ENCODE assay signal across 21 cellular contexts in genomic region chr9:16369427-16369826, GRCh38.
DNase-seq lines count a peak whose midpoint lies in the region; ATAC-seq and TF ChIP-seq lines count a peak whose summit lies in the region.
"Had no signal": no experiment of that assay in that cellular context is flagged by ENCODE, and none has a peak within 500 bp of the region (broad histone marks: within the 10 kb centered on the region; RNA-seq: fewer than 3 reads in every experiment).

No MANE protein-coding gene starts in this region.

- H3F3A ChIP-seq in PC-3 (ENCODE audit: low read length, unreplicated experiment) = no peaks in the 10 kb centered on the region

- H3K4me3 ChIP-seq in IMR-90 (ENCODE audit: insufficient read depth, low read depth, low read length) = no peak overlapping the region
- H3K4me3 ChIP-seq in PC-3 (ENCODE audit: low read length) = no peak overlapping the region
- H3K4me3 ChIP-seq in mesendoderm (ENCODE audit: low read length) = no peak overlapping the region
- H3K4me3 ChIP-seq: SJCRH30 had no signal

- H3K23ac ChIP-seq in IMR-90 (ENCODE audit: low read depth, low read length) (no peak overlapping the region), mesendoderm (ENCODE audit: low read length) (no peak overlapping the region)

- H3K79me1 ChIP-seq in IMR-90 (ENCODE audit: low read depth in 1 of 2, low read length in 2 of 2) (no peaks in the 10 kb centered on the region; a peak in 1 of 4 replicates), mesendoderm (ENCODE audit: low read length) (no peaks in the 10 kb centered on the region)

- no peak for TF ChIP-seq CTCF in IMR-90 (conservative IDR thresholded peaks at IDR 0.05; ENCODE audit: low read depth, low read length)
- TF ChIP-seq CTCF in PC-3 (conservative IDR thresholded peaks at IDR 0.05; ENCODE audit: low read depth, low read length) = no peak
- no peak for TF ChIP-seq CTCF in glutamatergic neuron (IDR thresholded peaks at IDR 0.05; ENCODE audit: partially characterized antibody, unreplicated experiment)

- H3K36me3 ChIP-seq in IMR-90 (ENCODE audit: control insufficient read depth, insufficient read depth, low read length) (no peaks in the 10 kb centered on the region), PC-3 (ENCODE audit: low read depth, low read length) (no peaks in the 10 kb centered on the region), mesendoderm (ENCODE audit: control insufficient read depth, insufficient read depth, low read length) (no peaks in the 10 kb centered on the region)
- H3K36me3 ChIP-seq: BE2C, SJCRH30 had no signal

- H2AK9ac ChIP-seq in IMR-90 (replicated peaks; ENCODE audit: low read depth, low read length, poor library complexity) = no peak overlapping the region

- H3K79me2 ChIP-seq in PC-3 (ENCODE audit: low read length) = no peaks in the 10 kb centered on the region
- H3K79me2 ChIP-seq in mesendoderm (ENCODE audit: control insufficient read depth, insufficient read depth, low read length) = no peaks in the 10 kb centered on the region

- peaks cover 2% of the 10 kb centered on the region for H3K27me3 Mint-ChIP-seq in glutamatergic neuron (ENCODE audit: unreplicated experiment)

- no peak for TF ChIP-seq POLR2A in IMR-90 (IDR thresholded peaks at IDR 0.05; ENCODE audit: low read depth, low read length)

- BruUV-seq in IMR-90 (replicated peaks; lab: Mats Ljungman, UMichigan) = no TSS peak
- no TSS peak for BruUV-seq in PC-3 (replicated peaks; lab: Mats Ljungman, UMichigan)

- H2AK5ac ChIP-seq in IMR-90 (ENCODE audit: low read depth, low read length) (peak overlapping the region; percentile 91), mesendoderm (ENCODE audit: low read length) (no peak overlapping the region)

- POLR2A ChIA-PET in IMR-90 (lab: Charles Lee; ENCODE audit: unreplicated experiment) = no interaction called here
- POLR2A ChIA-PET in PC-3 (lab: Charles Lee; ENCODE audit: unreplicated experiment) = no interaction called here

- no peaks in the 10 kb centered on the region for H3K9me2 ChIP-seq in PC-3 (replicated peaks; ENCODE audit: low read length)

- H3K27ac ChIP-seq in IMR-90 (ENCODE audit: insufficient read depth, low read length) (no peak overlapping the region; the same call in 1 of the 2 replicates), PC-3 (ENCODE audit: low read length) (peak overlapping the region; percentile 96), mesendoderm (ENCODE audit: low read depth, low read length) (no peak overlapping the region)
- H3K27ac ChIP-seq: SJCRH30 had no signal

- H4K5ac ChIP-seq in IMR-90 (ENCODE audit: low read depth, low read length) (peak overlapping the region; percentile 12; the same call in 1 of the 2 replicates), mesendoderm (ENCODE audit: low read length) (no peak overlapping the region)

- peak overlapping the region; percentile 90 for H4K91ac ChIP-seq in IMR-90 (ENCODE audit: insufficient read depth, low read depth, low read length)

- peak overlapping the region; percentile 84 for H3K14ac ChIP-seq in IMR-90 (replicated peaks; ENCODE audit: low read depth, low read length)

- H2AFZ ChIP-seq in IMR-90 (replicated peaks; ENCODE audit: low read length, poor library complexity) = peak overlapping the region; percentile 55
- H2AFZ ChIP-seq in PC-3 (ENCODE audit: low read length) = no peak overlapping the region

- WGBS in IMR-90 (ENCODE audit: extremely low coverage in 2 of 2, insufficient read length in 1 of 2), 2 experiments = 96% methylated on average over 3 of the region's 4 CpGs; no CpG with 5 or more reads in 1 of the 2 experiments
- no CpG with 5 or more reads among the region's 4 CpGs for WGBS in mesendoderm (ENCODE audit: extremely low coverage, insufficient coverage, low lambda C conversion rate)

- no peaks in the 10 kb centered on the region for H3K36me3 Mint-ChIP-seq in stimulated activated effector memory CD8-positive, alpha-beta T cell treated with anti-CD3 and anti-CD28 coated beads, Interleukin-12 subunit alpha, Interleukin-12 subunit beta, amount 100 ng/mL, for 72 hours
- H3K36me3 Mint-ChIP-seq in glutamatergic neuron (ENCODE audit: unreplicated experiment) = peaks cover 8% of the 10 kb centered on the region
- H3K36me3 Mint-ChIP-seq: CD14-positive monocyte had no signal

- CTCF ChIA-PET in IMR-90 (lab: Yijun Ruan, JAX) (no interaction called here), PC-3 (lab: Charles Lee) (no interaction called here)

- H2BK120ac ChIP-seq in IMR-90 (ENCODE audit: low read depth, low read length) (peak overlapping the region; percentile 99), mesendoderm (ENCODE audit: low read depth, low read length) (no peak overlapping the region)

- H3K27me3 ChIP-seq in IMR-90 (ENCODE audit: control insufficient read depth, insufficient read depth, low read length) = no peaks in the 10 kb centered on the region
- H3K27me3 ChIP-seq in PC-3 (ENCODE audit: low read length) = no peaks in the 10 kb centered on the region
- no peaks in the 10 kb centered on the region for H3K27me3 ChIP-seq in mesendoderm (ENCODE audit: insufficient read depth, low read length, poor library complexity)
- H3K27me3 ChIP-seq: BE2C, SJCRH30 had no signal

- H3K4me2 ChIP-seq in IMR-90 (ENCODE audit: low read depth, low read length) (no peak overlapping the region), PC-3 (ENCODE audit: low read length) (peak overlapping the region; percentile 83; the same call in 1 of the 2 replicates), mesendoderm (ENCODE audit: low read length) (no peak overlapping the region)

- H3K4ac ChIP-seq in IMR-90 (ENCODE audit: low read depth, low read length) = peak overlapping the region; percentile 99
- H3K4ac ChIP-seq in mesendoderm (ENCODE audit: low read depth, low read length) = no peak overlapping the region

- no peaks in the 10 kb centered on the region for H3K9me3 ChIP-seq in IMR-90 (ENCODE audit: control insufficient read depth, insufficient read depth, low read length)
- H3K9me3 ChIP-seq in PC-3 (ENCODE audit: low read length) = no peaks in the 10 kb centered on the region
- H3K9me3 ChIP-seq: BE2C, SJCRH30 had no signal

- in situ Hi-C loops in IMR-90 (cut with MboI; ENCODE audit: low sequenced_read_pairs) = no loop called here

- H2BK20ac ChIP-seq in IMR-90 (ENCODE audit: low read depth, low read length) = peak overlapping the region; percentile 99

- no peak overlapping the region for H3K9ac ChIP-seq in IMR-90 (ENCODE audit: low read depth, low read length)
- no peak overlapping the region for H3K9ac ChIP-seq in PC-3 (ENCODE audit: low read length)
- H3K9ac ChIP-seq in mesendoderm (ENCODE audit: low read length) = no peak overlapping the region

- peaks cover 24% of the 10 kb centered on the region for H3K9me3 Mint-ChIP-seq in stimulated activated effector memory CD8-positive, alpha-beta T cell treated with anti-CD3 and anti-CD28 coated beads, Interleukin-12 subunit alpha, Interleukin-12 subunit beta, amount 100 ng/mL, for 72 hours
- H3K9me3 Mint-ChIP-seq in glutamatergic neuron (ENCODE audit: unreplicated experiment) = peaks cover 5% of the 10 kb centered on the region

- no peak overlapping the region for H3K4me3 Mint-ChIP-seq in stimulated activated effector memory CD8-positive, alpha-beta T cell treated with anti-CD3 and anti-CD28 coated beads, Interleukin-12 subunit alpha, Interleukin-12 subunit beta, amount 100 ng/mL, for 72 hours
- no peak overlapping the region for H3K4me3 Mint-ChIP-seq in glutamatergic neuron (ENCODE audit: unreplicated experiment)
- H3K4me3 Mint-ChIP-seq: CD14-positive monocyte had no signal

- H4K8ac ChIP-seq in IMR-90 (ENCODE audit: low read depth in 2 of 2, low read length in 2 of 2) (peak overlapping the region; percentile 78 to 93), mesendoderm (ENCODE audit: low read depth, low read length) (no peak overlapping the region)

- dilution Hi-C loops in IMR-90 (cut with HindIII; ENCODE audit: low sequenced_read_pairs, unreplicated experiment) = no loop called here

- H3K27ac Mint-ChIP-seq in stimulated activated effector memory CD8-positive, alpha-beta T cell treated with anti-CD3 and anti-CD28 coated beads, Interleukin-12 subunit alpha, Interleukin-12 subunit beta, amount 100 ng/mL, for 72 hours = no peak overlapping the region
- no peak overlapping the region for H3K27ac Mint-ChIP-seq in glutamatergic neuron (ENCODE audit: unreplicated experiment)
- H3K27ac Mint-ChIP-seq: CD14-positive monocyte had no signal

- intact Hi-C loops in IMR-90 (cut with micrococcal nuclease) (no loop called here), PC-3 (cut with micrococcal nuclease) (loop anchor here (5.0 kb wide), 1 partner anchor 43 kb away; no protein-coding TSS in a partner anchor)

- H3K4me1 Mint-ChIP-seq in stimulated activated effector memory CD8-positive, alpha-beta T cell treated with anti-CD3 and anti-CD28 coated beads, Interleukin-12 subunit alpha, Interleukin-12 subunit beta, amount 100 ng/mL, for 72 hours = no peaks in the 10 kb centered on the region
- H3K4me1 Mint-ChIP-seq in glutamatergic neuron (ENCODE audit: low read depth, unreplicated experiment) = peaks cover 12% of the 10 kb centered on the region
- H3K4me1 Mint-ChIP-seq: CD14-positive monocyte had no signal

- no peak overlapping the region for H2BK5ac ChIP-seq in IMR-90 (ENCODE audit: low read depth, low read length, poor library complexity, severe bottlenecking)
- H2BK5ac ChIP-seq in mesendoderm (ENCODE audit: low read length) = no peak overlapping the region

- peak overlapping the region; percentile 100 for H2BK15ac ChIP-seq in IMR-90 (ENCODE audit: low read depth, low read length)
- H2BK15ac ChIP-seq in mesendoderm (replicated peaks; ENCODE audit: low read depth) = no peak overlapping the region

- no peak overlapping the region for H3K18ac ChIP-seq in IMR-90 (ENCODE audit: low read depth, low read length)
- no peak overlapping the region for H3K18ac ChIP-seq in mesendoderm (ENCODE audit: low read length)

- DNase-seq in NCI-H146 (lab: John Stamatoyannopoulos, UW) (peak; percentile 16), NCI-H146 treated with DMSO at 0.1 percent for 48 hours (lab: John Stamatoyannopoulos, UW; ENCODE audit: unreplicated experiment) (no peak), IMR-90 (no peak), PC-3 (no peak), mesendoderm (peak; percentile 70), glutamatergic neuron (no peak)
- DNase-seq in stimulated activated effector memory CD8-positive, alpha-beta T cell treated with anti-CD3 and anti-CD28 coated beads, Interleukin-12 subunit alpha, Interleukin-12 subunit beta, amount 100 ng/mL, for 72 hours (ENCODE audit: low spot score in 2 of 2) = no peak
- DNase-seq: 8988T, ACHN, BE2C, GOT3, HCEC 1CT, NCI-H1048, NCI-H187, NCI-H2081 treated with DMSO at 0.1 percent for 48 hours, OCI-M1, SJCRH30, T-helper 1 cell had no signal

- no peak for ATAC-seq in IMR-90 (ENCODE audit: low read depth)
- ATAC-seq in PC-3 = no peak
- no peak for ATAC-seq in stimulated activated effector memory CD8-positive, alpha-beta T cell treated with anti-CD3 and anti-CD28 coated beads, Interleukin-12 subunit alpha, Interleukin-12 subunit beta, amount 100 ng/mL, for 72 hours
- no peak for ATAC-seq in GM18517 (IDR thresholded peaks at IDR 0.05; ENCODE audit: unreplicated experiment)
- ATAC-seq: Right ventricle myocardium inferior had no signal

- no peak for TF ChIP-seq RAD21 in IMR-90 (IDR thresholded peaks at IDR 0.05; ENCODE audit: low read length)

- no peak overlapping the region for H3K56ac ChIP-seq in IMR-90 (ENCODE audit: extremely low read depth, insufficient read depth, low read length)
- H3K56ac ChIP-seq in mesendoderm (ENCODE audit: low read length) = no peak overlapping the region

- no peaks in the 10 kb centered on the region for H4K20me1 ChIP-seq in IMR-90 (ENCODE audit: insufficient read depth, low read length)
- H4K20me1 ChIP-seq in PC-3 (ENCODE audit: low read length) = no peaks in the 10 kb centered on the region

- peaks cover 10% of the 10 kb centered on the region for H3K4me1 ChIP-seq in IMR-90 (ENCODE audit: control insufficient read depth, insufficient read depth, low read length)
- peaks cover 28% of the 10 kb centered on the region for H3K4me1 ChIP-seq in PC-3 (ENCODE audit: insufficient read depth, low read length)
- H3K4me1 ChIP-seq in mesendoderm (ENCODE audit: control insufficient read depth, low read depth, low read length) = peaks cover 4% of the 10 kb centered on the region

- H3K9me1 ChIP-seq in IMR-90 (ENCODE audit: insufficient read depth, low read length) = peaks cover 17% of the 10 kb centered on the region

Comparison
In these comparisons a context has a peak if more than half of its experiments do, and no peak if none do; other contexts are left out.
1. DNase-seq: peak in NCI-H146 (single experiment) and mesendoderm (single experiment); none in NCI-H146 treated with DMSO at 0.1 percent for 48 hours (single experiment), IMR-90 (single experiment), PC-3 (single experiment), stimulated activated effector memory CD8-positive, alpha-beta T cell treated with anti-CD3 and anti-CD28 coated beads, Interleukin-12 subunit alpha, Interleukin-12 subunit beta, amount 100 ng/mL, for 72 hours (0 of 2) and glutamatergic neuron (single experiment).